Comparison of ENCODE assay signal across 8 cellular contexts in genomic region chr12:128820723-128821432, GRCh38. TPM values are rescaled to one million over a fixed set of nuclear protein-coding genes. Genes with fewer than 3 reads are reported as not detected.
DNase-seq lines count a peak whose midpoint lies in the region; ATAC-seq, FAIRE-seq and TF ChIP-seq lines count a peak whose summit lies in the region.

No MANE protein-coding gene starts in this region.

- FAIRE-seq in HTR-8/SVneo (lab: Jason Lieb, UNC) = no peak

- peak overlapping the region; percentile 22 for H3K27ac ChIP-seq in colonic mucosa
- peak overlapping the region; percentile 97 for H3K27ac ChIP-seq in skeletal muscle tissue (ENCODE audit: low read depth, low read length)

- ATAC-seq in GM18505 (IDR thresholded peaks at IDR 0.05; ENCODE audit: unreplicated experiment) = peak; percentile 47
- peak; percentile 51 for ATAC-seq in GM21423 (IDR thresholded peaks at IDR 0.05; ENCODE audit: unreplicated experiment)
- peak; percentile 45 for ATAC-seq in HG03575 (IDR thresholded peaks at IDR 0.05; ENCODE audit: extremely low read depth, insufficient number of reproducible peaks, low FRiP score, unreplicated experiment)
- ATAC-seq in activated CD4-positive, CD25-positive, alpha-beta regulatory T cell treated with anti-CD3 and anti-CD28 coated beads, Interleukin-2, amount 50 U/mL, for 24 hours = no peak

- H3K9ac ChIP-seq in colonic mucosa (ENCODE audit: low read depth in 2 of 2, low read length in 2 of 2) = no peak overlapping the region
- peak overlapping the region in 2 of 3 donors; percentile 48 to 58 for H3K9ac ChIP-seq in skeletal muscle tissue (ENCODE audit: low read depth in 1 of 3, low read length in 3 of 3)

- H3K27me3 ChIP-seq in colonic mucosa (no peaks in the 10 kb centered on the region), skeletal muscle tissue (ENCODE audit: control insufficient read depth in 3 of 3, insufficient read depth in 3 of 3, low read length in 3 of 3) (no peaks in the 10 kb centered on the region), BE2C (no peaks in the 10 kb centered on the region)

- TF ChIP-seq CTCF in colonic mucosa (IDR thresholded peaks at IDR 0.05) (no peak), BE2C (IDR thresholded peaks at IDR 0.05; ENCODE audit: low read depth, low read length) (no peak)

- intact Hi-C loops in colonic mucosa (cut with DNase I) = no loop called here

- H3K9me3 ChIP-seq in colonic mucosa (no peaks in the 10 kb centered on the region), skeletal muscle tissue (ENCODE audit: control insufficient read depth in 3 of 3, low read length in 3 of 3) (no peaks in the 10 kb centered on the region), BE2C (no peaks in the 10 kb centered on the region)

- H3K36me3 ChIP-seq in colonic mucosa = no peaks in the 10 kb centered on the region
- peaks cover 0 to 4% (median 2%) of the 10 kb centered on the region in 3 donors for H3K36me3 ChIP-seq in skeletal muscle tissue (ENCODE audit: control insufficient read depth in 3 of 3, insufficient read depth in 3 of 3, low read length in 3 of 3)
- peaks cover 11% of the 10 kb centered on the region for H3K36me3 ChIP-seq in BE2C

- TF ChIP-seq POLR2A in GM18505 (IDR thresholded peaks at IDR 0.05; ENCODE audit: borderline replicate concordance, extremely low read depth, insufficient read depth, insufficient read length) = peak; percentile 79

- H3K4me1 ChIP-seq in colonic mucosa (peaks cover 6% of the 10 kb centered on the region), skeletal muscle tissue (ENCODE audit: control insufficient read depth in 3 of 3, insufficient read depth in 3 of 3, low read length in 3 of 3) (peaks cover 66 to 74% (median 69%) of the 10 kb centered on the region in 3 donors), BE2C (no peaks in the 10 kb centered on the region; the same call in 1 of the 2 replicates)

- peak; percentile 32 for DNase-seq in colonic mucosa
- DNase-seq in BE2C = no peak
- no peak for DNase-seq in HTR-8/SVneo (ENCODE audit: insufficient read length, low spot score)

- H3K4me3 ChIP-seq in colonic mucosa = no peak overlapping the region
- peak overlapping the region; percentile 3 to 43 (median 22) for H3K4me3 ChIP-seq in skeletal muscle tissue (ENCODE audit: low read length in 3 of 3)
- no peak overlapping the region for H3K4me3 ChIP-seq in BE2C (ENCODE audit: low read depth, low read length)

RNA-seq across cellular contexts. Expression of gene SLC15A4, which starts 2.9 kb away (rescaled TPM):
- 10 to 100 TPM; 12.0 to 12.8 TPM for total RNA-seq in colonic mucosa
- total RNA-seq in skeletal muscle tissue = 35.0 TPM
- 30.5 TPM for polyA plus RNA-seq in BE2C (2012; ENCODE audit: insufficient read depth, insufficient read length, low read depth)

RNA-seq across cellular contexts. Expression of gene GLT1D1, which starts 32.4 kb away (rescaled TPM):
- under 1 TPM; 0.17 to 0.45 TPM for total RNA-seq in colonic mucosa
- total RNA-seq in skeletal muscle tissue = 0.52 TPM
- polyA plus RNA-seq in BE2C (2012; ENCODE audit: insufficient read depth, insufficient read length, low read depth) = not detected

Comparison
In these comparisons a context has a peak if more than half of its experiments do, and no peak if none do; other contexts are left out.
1. ATAC-seq: peak in GM18505 (single experiment), GM21423 (single experiment) and HG03575 (single experiment); none in activated CD4-positive, CD25-positive, alpha-beta regulatory T cell treated with anti-CD3 and anti-CD28 coated beads, Interleukin-2, amount 50 U/mL, for 24 hours (0 of 2).
2. H3K4me3 ChIP-seq: peak in skeletal muscle tissue (3 of 3); none in colonic mucosa (single experiment) and BE2C (single experiment).
3. H3K9ac ChIP-seq: peak in skeletal muscle tissue (2 of 3); none in colonic mucosa (0 of 2).